Comparison of ENCODE assay signal across 24 cellular contexts in genomic region chr18:26928669-26929313, GRCh38.
"Had no signal": no experiment of that assay in that cellular context is flagged by ENCODE, and none has a peak within 500 bp of the region (broad histone marks: within the 10 kb centered on the region; RNA-seq: fewer than 3 reads in every experiment).

No MANE protein-coding gene starts in this region.

- H3K27ac ChIP-seq: ascending aorta, epithelial cell of prostate, suprapubic skin, tibial nerve, uterus had no signal

- DNase-seq: activated CD4-positive, alpha-beta T cell treated with anti-CD3 and anti-CD28 coated beads for 4 hours; activated CD4-positive, alpha-beta T cell treated with anti-CD3 and anti-CD28 coated beads, Interleukin-2, amount 50 U/mL, for 4 hours; activated CD4-positive, CD25-positive, alpha-beta regulatory T cell; activated effector memory CD4-positive, alpha-beta T cell treated with Interleukin-2 at 50 U/mL for 16 hours; activated naive CD4-positive, alpha-beta T cell treated with anti-CD3 and anti-CD28 coated beads for 36 hours; activated naive CD8-positive, alpha-beta T cell treated with anti-CD3 and anti-CD28 coated beads, Interleukin-2, amount 10 ng/mL, durations not matched to agents 7 days and 5 days; left colon; mucosa of descending colon; right cardiac atrium; stimulated activated CD4-positive, alpha-beta T cell treated with anti-CD3 and anti-CD28 coated beads, Interleukin-15, amount 100 ng/mL, for 24 hours; stimulated activated CD4-positive, alpha-beta T cell treated with anti-CD3 and anti-CD28 coated beads, Interleukin-2, amount 100 ng/mL, for 24 hours; stimulated activated naive B cell treated with anti-CD40 and anti-IgM and Interleukin-4, amounts not matched to agents 10 μg/mL and 1 μg/mL and 100 μg/mL, for 72 hours; T-helper 1 cell; uterus had no signal

- H3K27ac Mint-ChIP-seq: activated naive CD4-positive, alpha-beta T cell treated with anti-CD3 and anti-CD28 coated beads for 36 hours; activated naive CD8-positive, alpha-beta T cell treated with anti-CD3 and anti-CD28 coated beads, Interleukin-2, amount 10 ng/mL, durations not matched to agents 7 days and 5 days; dendritic cell treated with granulocyte-macrophage colony-stimulating factor and Interleukin-4, amounts not matched to agents 40 ng/mL and 50 ng/mL, for 4 days; natural killer cell treated with Interleukin-12 subunit alpha and Interleukin-12 subunit beta and Interleukin-15 and Interleukin-18, amount 100 ng/mL, for 72 hours; stimulated activated naive B cell treated with anti-CD40 and anti-IgM and Interleukin-4, amounts not matched to agents 10 μg/mL and 1 μg/mL and 100 μg/mL, for 72 hours; T-helper 2 cell treated with Interferon-gamma antibody and Interleukin-4, amounts not matched to agents 5 μg/mL and 100 μg/mL, for 36 hours had no signal

- FAIRE-seq: frontal cortex, islet of Langerhans had no signal

- H3K27me3 ChIP-seq: ascending aorta, suprapubic skin, tibial nerve, uterus had no signal

- H3K4me1 Mint-ChIP-seq: activated naive CD8-positive, alpha-beta T cell treated with anti-CD3 and anti-CD28 coated beads, Interleukin-2, amount 10 ng/mL, durations not matched to agents 7 days and 5 days; central memory CD8-positive, alpha-beta T cell; stimulated activated naive B cell treated with anti-CD40 and anti-IgM and Interleukin-4, amounts not matched to agents 10 μg/mL and 1 μg/mL and 100 μg/mL, for 72 hours had no signal

- H3K36me3 Mint-ChIP-seq: activated naive CD8-positive, alpha-beta T cell treated with anti-CD3 and anti-CD28 coated beads, Interleukin-2, amount 10 ng/mL, durations not matched to agents 7 days and 5 days; natural killer cell treated with Interleukin-12 subunit alpha and Interleukin-12 subunit beta and Interleukin-15 and Interleukin-18, amount 100 ng/mL, for 72 hours; stimulated activated naive B cell treated with anti-CD40 and anti-IgM and Interleukin-4, amounts not matched to agents 10 μg/mL and 1 μg/mL and 100 μg/mL, for 72 hours had no signal

- H3K4me3 ChIP-seq: ascending aorta, mucosa of descending colon, suprapubic skin, tibial nerve, uterus had no signal

- H3K9me3 ChIP-seq: ascending aorta, mucosa of descending colon, suprapubic skin, tibial nerve, uterus had no signal

- H3K9me3 Mint-ChIP-seq: activated naive CD4-positive, alpha-beta T cell treated with anti-CD3 and anti-CD28 coated beads for 36 hours; activated naive CD8-positive, alpha-beta T cell treated with anti-CD3 and anti-CD28 coated beads, Interleukin-2, amount 10 ng/mL, durations not matched to agents 7 days and 5 days; dendritic cell treated with granulocyte-macrophage colony-stimulating factor and Interleukin-4, amounts not matched to agents 40 ng/mL and 50 ng/mL, for 4 days; T-helper 2 cell treated with Interferon-gamma antibody and Interleukin-4, amounts not matched to agents 5 μg/mL and 100 μg/mL, for 36 hours had no signal

- H3K4me3 Mint-ChIP-seq: activated naive CD4-positive, alpha-beta T cell treated with anti-CD3 and anti-CD28 coated beads for 36 hours; activated naive CD8-positive, alpha-beta T cell treated with anti-CD3 and anti-CD28 coated beads, Interleukin-2, amount 10 ng/mL, durations not matched to agents 7 days and 5 days; central memory CD8-positive, alpha-beta T cell; dendritic cell treated with granulocyte-macrophage colony-stimulating factor and Interleukin-4, amounts not matched to agents 40 ng/mL and 50 ng/mL, for 4 days; natural killer cell treated with Interleukin-12 subunit alpha and Interleukin-12 subunit beta and Interleukin-15 and Interleukin-18, amount 100 ng/mL, for 72 hours; stimulated activated naive B cell treated with anti-CD40 and anti-IgM and Interleukin-4, amounts not matched to agents 10 μg/mL and 1 μg/mL and 100 μg/mL, for 72 hours; T-helper 2 cell treated with Interferon-gamma antibody and Interleukin-4, amounts not matched to agents 5 μg/mL and 100 μg/mL, for 36 hours had no signal

- H3K4me1 ChIP-seq: ascending aorta, suprapubic skin, tibial nerve, uterus had no signal

- ATAC-seq: left colon; mucosa of descending colon; natural killer cell treated with Interleukin-12 subunit alpha and Interleukin-12 subunit beta and Interleukin-15 and Interleukin-18, amount 100 ng/mL, for 72 hours; right cardiac atrium; stimulated activated naive B cell treated with anti-CD40 and anti-IgM and Interleukin-4, amounts not matched to agents 10 μg/mL and 1 μg/mL and 100 μg/mL, for 72 hours had no signal

- H3K27me3 Mint-ChIP-seq: activated naive CD8-positive, alpha-beta T cell treated with anti-CD3 and anti-CD28 coated beads, Interleukin-2, amount 10 ng/mL, durations not matched to agents 7 days and 5 days; central memory CD8-positive, alpha-beta T cell; dendritic cell treated with granulocyte-macrophage colony-stimulating factor and Interleukin-4, amounts not matched to agents 40 ng/mL and 50 ng/mL, for 4 days; natural killer cell treated with Interleukin-12 subunit alpha and Interleukin-12 subunit beta and Interleukin-15 and Interleukin-18, amount 100 ng/mL, for 72 hours; stimulated activated naive B cell treated with anti-CD40 and anti-IgM and Interleukin-4, amounts not matched to agents 10 μg/mL and 1 μg/mL and 100 μg/mL, for 72 hours had no signal

- H3K36me3 ChIP-seq: ascending aorta, suprapubic skin, tibial nerve, uterus had no signal
